ENCODE assay signal across 10 cellular contexts in the genomic region with DNA sequence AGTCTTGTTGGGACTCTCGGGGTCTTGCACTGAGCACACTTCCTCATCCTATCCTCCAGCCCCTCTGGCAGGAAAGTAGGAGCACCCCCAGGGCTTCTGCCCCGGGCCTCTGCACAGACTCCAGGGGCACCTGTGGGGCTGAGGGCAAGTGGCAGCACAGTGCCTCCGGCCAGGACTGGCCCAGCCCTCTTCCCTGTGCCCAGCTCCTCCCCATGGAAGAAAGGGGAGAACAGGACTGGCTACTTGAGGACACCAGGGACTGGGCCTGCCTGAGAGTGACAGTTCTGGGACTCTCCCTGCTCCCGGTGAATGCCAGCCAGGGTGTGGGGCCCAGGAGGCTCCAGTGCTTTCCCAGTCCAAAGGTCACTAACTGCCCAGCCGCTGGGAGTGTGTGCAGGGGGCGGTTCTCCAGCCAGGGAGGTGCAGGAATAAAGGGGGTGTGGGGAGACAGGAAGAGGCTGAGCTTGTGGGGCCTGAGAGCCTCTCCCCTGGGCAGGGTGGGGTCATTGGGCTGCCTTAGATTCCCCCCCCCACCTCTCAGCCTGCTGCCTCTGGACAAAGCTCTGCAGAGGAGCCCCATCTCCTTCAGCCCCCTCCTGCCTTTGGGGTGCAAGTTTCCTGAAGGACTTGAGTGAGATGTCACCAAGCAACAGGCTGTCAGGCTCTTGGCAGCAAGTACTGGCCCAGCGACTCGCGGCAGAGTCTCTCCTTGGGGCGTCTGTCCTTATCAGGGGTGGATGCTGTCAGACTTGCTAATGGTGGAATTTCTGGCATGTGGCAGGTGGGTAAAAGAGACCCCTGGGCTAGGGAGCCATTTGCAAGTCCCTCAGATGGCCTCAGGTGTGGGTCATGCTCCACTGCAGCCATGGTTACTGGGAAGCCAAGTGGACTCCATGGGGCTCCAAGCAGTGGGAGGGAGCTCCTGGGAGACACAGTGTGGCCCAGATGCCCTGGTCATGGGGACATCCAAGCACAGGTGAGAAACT. TPM values are rescaled to one million over a fixed set of nuclear protein-coding genes. Genes with fewer than 3 reads are reported as not detected.
DNase-seq lines count a peak whose midpoint lies in the region; ATAC-seq, FAIRE-seq and TF ChIP-seq lines count a peak whose summit lies in the region.
"Had no signal": no experiment of that assay in that cellular context is flagged by ENCODE, and none has a peak within 500 bp of the region (broad histone marks: within the 10 kb centered on the region; RNA-seq: fewer than 3 reads in every experiment).

No MANE protein-coding gene starts in this region.

- no peaks in the 10 kb centered on the region for H3K27me3 Mint-ChIP-seq in naive thymus-derived CD4-positive, alpha-beta T cell

- CTCF ChIA-PET in PC-9 (lab: Charles Lee), result interaction anchor here (0.6 to 1.0 kb wide), 2 partner anchors 25 to 70 kb away, joined by 6 read pairs; no protein-coding TSS in a partner anchor
- CTCF ChIA-PET in naive thymus-derived CD4-positive, alpha-beta T cell (lab: Charles Lee), result interaction anchor here (0.6 kb wide), 1 partner anchor 226 kb away, joined by 4 read pairs; no protein-coding TSS in a partner anchor

- TF ChIP-seq POLR2A in prostate gland (IDR thresholded peaks at IDR 0.05) (peak; percentile 38), GM12891 (IDR thresholded peaks at IDR 0.05; ENCODE audit: low read depth, low read length) (no peak)

- H3K36me3 ChIP-seq in PC-9 (ENCODE audit: low read depth), result no peaks in the 10 kb centered on the region
- H3K36me3 ChIP-seq in prostate gland, result no peaks in the 10 kb centered on the region
- H3K36me3 ChIP-seq in naive thymus-derived CD4-positive, alpha-beta T cell (ENCODE audit: control insufficient read depth in 2 of 3, insufficient read depth in 3 of 3, low read length in 3 of 3), result no peaks in the 10 kb centered on the region

- no peaks in the 10 kb centered on the region for H4K20me1 ChIP-seq in PC-9 (ENCODE audit: insufficient read depth)

- H3K4me1 Mint-ChIP-seq in naive thymus-derived CD4-positive, alpha-beta T cell, result peaks cover 11 to 52% (median 19%) of the 10 kb centered on the region in 7 donors

- H3K36me3 Mint-ChIP-seq in naive thymus-derived CD4-positive, alpha-beta T cell, result no peaks in the 10 kb centered on the region

- no peak for FAIRE-seq in GM12891 (lab: Jason Lieb, UNC)
- FAIRE-seq: endothelial cell of umbilical vein had no signal

- DNase-seq in ELR (ENCODE audit: low read depth) (peak; percentile 43), PC-9 (peak; percentile 94 to 95), Right ventricle myocardium inferior (ENCODE audit: missing footprints) (peak; percentile 84), prostate gland (ENCODE audit: low spot score) (peak; percentile 44), GM12891 (ENCODE audit: insufficient read length, low spot score) (no peak)
- no peak for DNase-seq in activated CD8-positive, alpha-beta memory T cell treated with anti-CD3 and anti-CD28 coated beads, Interleukin-2, amount 50 U/mL, for 4 hours
- no peak for DNase-seq in stimulated activated CD4-positive, alpha-beta T cell treated with anti-CD3 and anti-CD28 coated beads, Interleukin-15, amount 100 ng/mL, for 24 hours
- no peak for DNase-seq in naive thymus-derived CD4-positive, alpha-beta T cell
- DNase-seq: NCI-H2029 treated with DMSO at 0.1 percent for 48 hours had no signal

- H3K4me1 ChIP-seq in PC-9 (replicated peaks; ENCODE audit: insufficient read depth) (peaks cover 98% of the 10 kb centered on the region), prostate gland (replicated peaks) (peaks cover 4% of the 10 kb centered on the region)
- peaks cover 16 to 21% of the 10 kb centered on the region in 2 donors for H3K4me1 ChIP-seq in naive thymus-derived CD4-positive, alpha-beta T cell (ENCODE audit: control insufficient read depth in 2 of 2, insufficient read depth in 2 of 2, low read length in 2 of 2)

- H3K4me2 ChIP-seq in PC-9, result peak overlapping the region; percentile 73

- ATAC-seq in Right ventricle myocardium inferior, result peak; percentile 93
- ATAC-seq in naive thymus-derived CD4-positive, alpha-beta T cell, result no peak

- TF ChIP-seq CTCF in PC-9 (conservative IDR thresholded peaks at IDR 0.05), result no peak
- TF ChIP-seq CTCF in prostate gland (IDR thresholded peaks at IDR 0.05), result no peak

- H3K79me2 ChIP-seq in PC-9 (ENCODE audit: low read depth), result peaks cover 19% of the 10 kb centered on the region; the same call in 1 of the 2 replicates

- peak overlapping the region; percentile 29; the same call in 1 of the 2 replicates for H2AFZ ChIP-seq in PC-9

- BruUV-seq in PC-9 (replicated peaks; lab: Mats Ljungman, UMichigan), result no TSS peak

- H3K9me3 ChIP-seq in PC-9 (ENCODE audit: insufficient read depth, low read depth) (no peaks in the 10 kb centered on the region), prostate gland (no peaks in the 10 kb centered on the region)
- H3K9me3 ChIP-seq in naive thymus-derived CD4-positive, alpha-beta T cell (ENCODE audit: control insufficient read depth in 2 of 3, low read length in 3 of 3), result no peaks in the 10 kb centered on the region

- H3K9me2 ChIP-seq in PC-9 (ENCODE audit: insufficient read depth), result no peaks in the 10 kb centered on the region

- no peak overlapping the region for H3K27ac Mint-ChIP-seq in naive thymus-derived CD4-positive, alpha-beta T cell

- H3K9me3 Mint-ChIP-seq in naive thymus-derived CD4-positive, alpha-beta T cell, result no peaks in the 10 kb centered on the region

- 44% methylated on average over 9 of the region's 10 CpGs for WGBS in prostate gland

- intact Hi-C loops in PC-9 (cut with micrococcal nuclease; ENCODE audit: unreplicated experiment), result loop anchor here (1.0 kb wide), 3 partner anchors 19 to 67 kb away; a partner anchor contains a TSS
- intact Hi-C loops in Right ventricle myocardium inferior (cut with DNase I), result loop anchor here (1.0 to 2.0 kb wide), 2 partner anchors 18 to 40 kb away; a partner anchor contains a TSS
- intact Hi-C loops in prostate gland (cut with DNase I), result no loop called here
- intact Hi-C loops in naive thymus-derived CD4-positive, alpha-beta T cell (cut with micrococcal nuclease), result no loop called here

- POLR2A ChIA-PET in PC-9 (lab: Charles Lee; ENCODE audit: unreplicated experiment), result interaction anchor here (0.6 to 1.3 kb wide), 4 partner anchors 40 to 234 kb away, joined by 4 to 10 read pairs (median 4); a partner anchor contains a TSS
- POLR2A ChIA-PET in naive thymus-derived CD4-positive, alpha-beta T cell (lab: Charles Lee), result interaction anchor here (2.0 kb wide), 1 partner anchor 17 kb away, joined by 8 read pairs; no protein-coding TSS in a partner anchor

- H3K4me3 ChIP-seq in PC-9, result peak overlapping the region; percentile 33; the same call in 1 of the 2 replicates
- H3K4me3 ChIP-seq in prostate gland, result no peak overlapping the region
- no peak overlapping the region for H3K4me3 ChIP-seq in naive thymus-derived CD4-positive, alpha-beta T cell (ENCODE audit: low read length)

- H3K4me3 Mint-ChIP-seq in naive thymus-derived CD4-positive, alpha-beta T cell, result no peak overlapping the region

- H3F3A ChIP-seq in PC-9 (ENCODE audit: insufficient read depth, low read depth), result peaks cover 73% of the 10 kb centered on the region

- H3K27ac ChIP-seq in PC-9, result peak overlapping the region; percentile 52
- no peak overlapping the region for H3K27ac ChIP-seq in prostate gland
- no peak overlapping the region for H3K27ac ChIP-seq in naive thymus-derived CD4-positive, alpha-beta T cell (ENCODE audit: low read depth, low read length)

- H3K27me3 ChIP-seq in PC-9 (ENCODE audit: insufficient read depth, low read depth) (no peaks in the 10 kb centered on the region), prostate gland (replicated peaks; ENCODE audit: insufficient read depth) (no peaks in the 10 kb centered on the region)
- no peaks in the 10 kb centered on the region for H3K27me3 ChIP-seq in naive thymus-derived CD4-positive, alpha-beta T cell (ENCODE audit: control insufficient read depth in 2 of 2, insufficient read depth in 2 of 2, low read length in 2 of 2)

TF ChIP-seq in GM12891, 5 proteins besides CTCF, POLR2A, EP300 and RAD21:
- no peak for TF ChIP-seq POU2F2 (IDR thresholded peaks at IDR 0.05; ENCODE audit: low read depth, low read length)
- TF ChIP-seq TAF1 (IDR thresholded peaks at IDR 0.05; ENCODE audit: low read depth, low read length), result no peak
- no peak for TF ChIP-seq PAX5 (IDR thresholded peaks at IDR 0.05; ENCODE audit: insufficient read depth, low read length, severe bottlenecking)
- TF ChIP-seq POLR2AphosphoS5 (IDR thresholded peaks at IDR 0.05; ENCODE audit: low read depth, low read length), result no peak
- TF ChIP-seq SPI1 (IDR thresholded peaks at IDR 0.05; ENCODE audit: low read depth, low read length), result no peak

RNA-seq across cellular contexts. Expression of a gene that starts 19.1 kb away (rescaled TPM):
- total RNA-seq in PC-9 (2021) (82.1 and 83.5 TPM in 2 replicates), Right ventricle myocardium inferior (24.6 TPM), prostate gland (10 to 100 TPM; 63.4 to 87.1 TPM)
- 19.6 TPM for polyA plus RNA-seq in GM12891 (2012; ENCODE audit: low read depth, missing spikeins)
- 100 to 1,000 TPM in 4 of 5 experiments, 10 to 100 TPM in 1; 99.0 to 271 (median 153) TPM for total RNA-seq in naive thymus-derived CD4-positive, alpha-beta T cell
- 10 to 100 TPM; 29.8 to 55.7 TPM for polyA plus RNA-seq in naive thymus-derived CD4-positive, alpha-beta T cell

Comparison
In these comparisons a context has a peak if more than half of its experiments do, and no peak if none do; other contexts are left out.
1. DNase-seq: peak in ELR (single experiment), PC-9 (2 of 2), Right ventricle myocardium inferior (single experiment) and prostate gland (single experiment); none in activated CD8-positive, alpha-beta memory T cell treated with anti-CD3 and anti-CD28 coated beads, Interleukin-2, amount 50 U/mL, for 4 hours (single experiment), stimulated activated CD4-positive, alpha-beta T cell treated with anti-CD3 and anti-CD28 coated beads, Interleukin-15, amount 100 ng/mL, for 24 hours (single experiment), GM12891 (single experiment) and naive thymus-derived CD4-positive, alpha-beta T cell (0 of 9).
2. intact Hi-C loops: an anchor here in PC-9 (1.0 kb wide) and Right ventricle myocardium inferior (1.0 to 2.0 kb wide); none called in prostate gland and naive thymus-derived CD4-positive, alpha-beta T cell.